In genomic region chr10:128011059-128011979, GRCh38 we compare ENCODE assay signal across 8 cellular contexts.
A peak's percentile ranks its signal among the peaks of the same experiment; 100 is the strongest.
DNase-seq lines count a peak whose midpoint lies in the region; ATAC-seq lines count a peak whose summit lies in the region.

No MANE protein-coding gene starts in this region.

- ATAC-seq in GM18867 (IDR thresholded peaks at IDR 0.05; ENCODE audit: unreplicated experiment) (peak; percentile 82), HG03066 (IDR thresholded peaks at IDR 0.05; ENCODE audit: low read depth, unreplicated experiment) (peak; percentile 91)

- no peaks in the 10 kb centered on the region for H3K9me3 Mint-ChIP-seq in activated CD4-positive, alpha-beta memory T cell treated with anti-CD3 and anti-CD28 coated beads for 36 hours

- POLR2A ChIA-PET in activated CD4-positive, alpha-beta memory T cell treated with anti-CD3 and anti-CD28 coated beads for 36 hours (lab: Charles Lee), result interaction anchor here (0.8 kb wide), 1 partner anchor 20 kb away, joined by 3 read pairs; no protein-coding TSS in a partner anchor

- intact Hi-C loops in activated CD4-positive, alpha-beta memory T cell treated with anti-CD3 and anti-CD28 coated beads for 36 hours (cut with micrococcal nuclease), result loop anchor here (1.0 to 5.0 kb wide), 6 partner anchors 20 to 1961 kb away; no protein-coding TSS in a partner anchor

- no peaks in the 10 kb centered on the region for H3K36me3 Mint-ChIP-seq in activated CD4-positive, alpha-beta memory T cell treated with anti-CD3 and anti-CD28 coated beads for 36 hours

- DNase-seq in Ammon's horn (ENCODE audit: low spot score) (peak; percentile 84), NCI-H748 (lab: John Stamatoyannopoulos, UW; ENCODE audit: unreplicated experiment) (peak; percentile 53), mesenteric fat pad (ENCODE audit: low spot score) (peak; percentile 96)
- peak; percentile 91 for DNase-seq in activated CD4-positive, alpha-beta memory T cell treated with anti-CD3 and anti-CD28 coated beads for 36 hours
- DNase-seq in effector CD8-positive, alpha-beta T cell (lab: John Stamatoyannopoulos, UW), result peak; percentile 81
- peak; percentile 76 to 79 for DNase-seq in stimulated activated CD8-positive, alpha-beta memory T cell treated with anti-CD3 and anti-CD28 coated beads, Interleukin-2, amount 100 ng/mL, for 1 hour (ENCODE audit: low read depth in 2 of 2)

- peaks cover 12% of the 10 kb centered on the region for H3K4me1 Mint-ChIP-seq in activated CD4-positive, alpha-beta memory T cell treated with anti-CD3 and anti-CD28 coated beads for 36 hours (ENCODE audit: low read depth)

- H3K27ac Mint-ChIP-seq in activated CD4-positive, alpha-beta memory T cell treated with anti-CD3 and anti-CD28 coated beads for 36 hours, result peak overlapping the region; percentile 18

- H3K4me3 Mint-ChIP-seq in activated CD4-positive, alpha-beta memory T cell treated with anti-CD3 and anti-CD28 coated beads for 36 hours, result no peak overlapping the region

- peaks cover 14% of the 10 kb centered on the region for H3K27me3 Mint-ChIP-seq in activated CD4-positive, alpha-beta memory T cell treated with anti-CD3 and anti-CD28 coated beads for 36 hours

- CTCF ChIA-PET in activated CD4-positive, alpha-beta memory T cell treated with anti-CD3 and anti-CD28 coated beads for 36 hours (lab: Charles Lee), result interaction anchor here (0.5 to 7.3 kb wide), 46 partner anchors 8 to 447 kb away, joined by 3 to 270 read pairs (median 5); partner anchors contain the start of gene PTPRE

Comparison
In these comparisons a context has a peak if more than half of its experiments do, and no peak if none do; other contexts are left out.
1. Peak in every context shown above with its lines: DNase-seq and ATAC-seq.